Comparison of ENCODE assay signal across 10 cellular contexts in the genomic region with DNA sequence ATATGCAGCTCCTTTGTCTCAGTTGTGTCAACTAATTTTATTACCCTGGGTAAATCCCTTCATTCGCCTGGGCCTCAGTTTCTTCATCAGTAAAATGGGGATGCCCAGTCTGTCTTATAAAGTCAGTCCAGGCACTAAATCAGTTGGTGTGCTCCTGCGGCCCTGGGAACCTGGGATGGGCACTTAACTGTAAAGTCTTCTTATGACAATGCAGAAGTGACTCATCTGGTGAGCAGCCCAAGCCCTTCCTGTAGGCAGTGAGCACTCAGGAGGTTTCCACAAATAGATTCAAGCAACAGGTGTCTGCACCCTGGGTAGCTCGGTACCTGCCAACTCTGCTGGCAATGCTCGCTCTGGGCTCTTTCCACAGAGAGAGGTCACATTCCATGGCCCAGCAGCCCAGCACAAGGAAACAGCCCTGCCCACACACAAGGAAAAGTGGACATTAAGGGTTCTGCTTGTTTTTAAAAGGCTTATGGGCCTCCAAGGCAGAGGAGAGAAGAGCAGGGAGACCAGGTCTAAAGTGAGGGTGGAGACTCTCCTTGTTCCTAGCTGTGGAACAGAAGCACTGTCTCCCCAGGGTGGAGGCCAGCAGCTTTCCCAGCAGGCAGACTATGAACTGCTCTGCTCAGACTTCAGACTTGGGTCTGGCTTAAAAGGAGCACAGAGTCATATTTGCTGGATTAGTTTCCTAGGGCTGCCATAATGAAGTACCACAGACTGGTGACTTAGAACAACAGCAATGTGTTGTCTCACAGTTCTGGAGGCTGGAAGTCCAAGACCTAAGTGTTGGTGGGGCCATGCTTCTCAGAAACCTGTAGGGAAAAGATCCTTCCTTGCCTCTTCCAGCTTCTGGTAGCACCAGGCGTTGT.
DNase-seq lines count a peak whose midpoint lies in the region; ATAC-seq and TF ChIP-seq lines count a peak whose summit lies in the region.
"Had no signal": no experiment of that assay in that cellular context is flagged by ENCODE, and none has a peak within 500 bp of the region (broad histone marks: within the 10 kb centered on the region; RNA-seq: fewer than 3 reads in every experiment).

No MANE protein-coding gene starts in this region.

- no peak overlapping the region for H3K4me3 ChIP-seq in OCI-LY3 (ENCODE audit: low read length)
- no peak overlapping the region for H3K4me3 ChIP-seq in heart right ventricle
- no peak overlapping the region for H3K4me3 ChIP-seq in lower leg skin (ENCODE audit: low read depth, poor library complexity, severe bottlenecking)

- peak; percentile 91 for ATAC-seq in HG02852 (IDR thresholded peaks at IDR 0.05; ENCODE audit: unreplicated experiment)
- peak in 6 of 8 donors; percentile 16 to 83 (median 52) for ATAC-seq in heart right ventricle
- no peak for ATAC-seq in activated CD8-positive, alpha-beta T cell treated with anti-CD3 and anti-CD28 coated beads for 36 hours

- H3K36me3 ChIP-seq in OCI-LY3 (replicated peaks; ENCODE audit: low read depth, low read length): no peaks in the 10 kb centered on the region
- no peaks in the 10 kb centered on the region for H3K36me3 ChIP-seq in heart right ventricle

- H3K4me3 Mint-ChIP-seq in activated CD8-positive, alpha-beta T cell treated with anti-CD3 and anti-CD28 coated beads for 36 hours: no peak overlapping the region
- H3K4me3 Mint-ChIP-seq: T-helper 1 cell treated with Interleukin-12 subunit alpha and Interleukin-12 subunit beta and Interleukin-4 antibody, amounts not matched to agents 30 μg/mL and 1 μg/mL, for 36 hours had no signal

- POLR2A ChIA-PET in activated CD8-positive, alpha-beta T cell treated with anti-CD3 and anti-CD28 coated beads for 36 hours (lab: Charles Lee): no interaction called here

- CTCF ChIA-PET in activated CD8-positive, alpha-beta T cell treated with anti-CD3 and anti-CD28 coated beads for 36 hours (lab: Charles Lee): no interaction called here

- H3K9me3 Mint-ChIP-seq in activated CD8-positive, alpha-beta T cell treated with anti-CD3 and anti-CD28 coated beads for 36 hours: no peaks in the 10 kb centered on the region
- H3K9me3 Mint-ChIP-seq: T-helper 1 cell treated with Interleukin-12 subunit alpha and Interleukin-12 subunit beta and Interleukin-4 antibody, amounts not matched to agents 30 μg/mL and 1 μg/mL, for 36 hours had no signal

- H4K20me1 ChIP-seq in OCI-LY3 (ENCODE audit: insufficient read depth, low read length): no peaks in the 10 kb centered on the region

- TF ChIP-seq CTCF in OCI-LY3 (IDR thresholded peaks at IDR 0.05; ENCODE audit: low read depth, low read length) (no peak), heart right ventricle (IDR thresholded peaks at IDR 0.05) (no peak), lower leg skin (IDR thresholded peaks at IDR 0.05) (no peak)
- TF ChIP-seq CTCF in activated CD8-positive, alpha-beta T cell treated with anti-CD3 and anti-CD28 coated beads for 36 hours (IDR thresholded peaks at IDR 0.05): no peak

- no peaks in the 10 kb centered on the region for H3K36me3 Mint-ChIP-seq in activated CD8-positive, alpha-beta T cell treated with anti-CD3 and anti-CD28 coated beads for 36 hours (ENCODE audit: low read depth)

- H2AFZ ChIP-seq in OCI-LY3 (ENCODE audit: low read depth, low read length): no peak overlapping the region

- intact Hi-C loops in heart right ventricle (cut with DNase I) (no loop called here), lower leg skin (cut with DNase I; ENCODE audit: low total_unique reads) (no loop called here)
- intact Hi-C loops in activated CD8-positive, alpha-beta T cell treated with anti-CD3 and anti-CD28 coated beads for 36 hours (cut with micrococcal nuclease): no loop called here

- H3K9me3 ChIP-seq in OCI-LY3 (ENCODE audit: insufficient read depth, low read length) (no peaks in the 10 kb centered on the region), heart right ventricle (no peaks in the 10 kb centered on the region)

- no peaks in the 10 kb centered on the region for H3K4me1 Mint-ChIP-seq in activated CD8-positive, alpha-beta T cell treated with anti-CD3 and anti-CD28 coated beads for 36 hours (ENCODE audit: low read depth)

- H3K27me3 Mint-ChIP-seq in activated CD8-positive, alpha-beta T cell treated with anti-CD3 and anti-CD28 coated beads for 36 hours: peaks cover 10% of the 10 kb centered on the region

- no peak for TF ChIP-seq POLR2A in lower leg skin (IDR thresholded peaks at IDR 0.05)

- H3K27me3 ChIP-seq in OCI-LY3 (ENCODE audit: low read depth, low read length) (no peaks in the 10 kb centered on the region), heart right ventricle (peaks cover 0 to 8% (median 0%) of the 10 kb centered on the region in 7 donors)

- no peak overlapping the region for H3K9ac ChIP-seq in OCI-LY3 (ENCODE audit: low read length)

- WGBS in heart right ventricle, 2 donors: 71 to 76% methylated on average over 5 of the region's 5 CpGs
- 59 to 60% methylated on average over 5 of the region's 5 CpGs for WGBS in lower leg skin, 2 donors

- H3K4me1 ChIP-seq in OCI-LY3 (ENCODE audit: low read length): peaks cover 19% of the 10 kb centered on the region
- H3K4me1 ChIP-seq in heart right ventricle: peaks cover 0 to 15% (median 0%) of the 10 kb centered on the region in 9 donors

- H3K79me2 ChIP-seq in OCI-LY3 (ENCODE audit: low read length): no peaks in the 10 kb centered on the region

- no peak overlapping the region for H3K27ac Mint-ChIP-seq in activated CD8-positive, alpha-beta T cell treated with anti-CD3 and anti-CD28 coated beads for 36 hours
- H3K27ac Mint-ChIP-seq: T-helper 1 cell treated with Interleukin-12 subunit alpha and Interleukin-12 subunit beta and Interleukin-4 antibody, amounts not matched to agents 30 μg/mL and 1 μg/mL, for 36 hours had no signal

- DNase-seq in DMS 273 (lab: John Stamatoyannopoulos, UW; ENCODE audit: unreplicated experiment): peak; percentile 51
- no peak for DNase-seq in DMS 273 treated with DMSO at 0.1 percent for 48 hours (lab: John Stamatoyannopoulos, UW)
- no peak for DNase-seq in heart right ventricle
- no peak for DNase-seq in lower leg skin (ENCODE audit: low spot score in 2 of 2)
- no peak for DNase-seq in activated CD8-positive, alpha-beta T cell treated with anti-CD3 and anti-CD28 coated beads for 36 hours
- no peak for DNase-seq in SHP77 (lab: John Stamatoyannopoulos, UW)

- peak overlapping the region; percentile 49 for H3K4me2 ChIP-seq in OCI-LY3 (ENCODE audit: low read length)

- H3K27ac ChIP-seq in OCI-LY3 (ENCODE audit: low read length) (no peak overlapping the region), heart right ventricle (peak overlapping the region in 1 of 10 donors; percentile 6)
- H3K27ac ChIP-seq: 22Rv1 had no signal
